ENCODE assay signal across 8 cellular contexts in the genomic region with DNA sequence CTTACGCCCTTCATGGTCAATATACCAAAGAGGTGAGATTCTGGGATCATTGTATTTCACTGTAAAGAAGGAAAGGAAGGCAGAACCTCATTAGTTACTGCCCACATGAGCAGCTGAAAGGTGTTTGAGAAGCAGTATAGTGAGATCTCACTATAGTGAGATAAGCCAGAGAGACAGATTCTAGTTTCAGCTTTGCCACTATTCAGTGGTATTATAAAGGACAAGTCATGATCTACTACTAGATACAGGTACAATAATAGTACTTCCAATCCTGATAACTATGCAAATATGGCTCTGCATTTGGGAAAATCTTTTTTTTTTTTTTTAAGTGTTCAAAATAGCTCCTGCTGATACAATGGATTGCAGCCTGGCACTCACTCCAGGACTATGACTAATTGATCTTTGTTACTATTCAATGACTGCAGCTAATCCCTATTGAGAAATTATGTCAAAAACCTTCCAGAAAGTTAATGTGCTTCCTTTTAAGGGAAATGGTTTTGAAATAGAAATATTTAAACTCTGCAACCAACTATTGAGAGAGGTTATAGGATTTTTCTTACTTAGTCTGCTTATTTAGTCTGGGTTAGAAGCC. TPM values are rescaled to one million over a fixed set of nuclear protein-coding genes. Genes with fewer than 3 reads are reported as not detected.
A peak's percentile ranks its signal among the peaks of the same experiment; 100 is the strongest.
DNase-seq lines count a peak whose midpoint lies in the region; ATAC-seq and TF ChIP-seq lines count a peak whose summit lies in the region.

No MANE protein-coding gene starts in this region.

- H3K9me3 Mint-ChIP-seq in activated T-cell treated with anti-CD3 and anti-CD28 coated beads, Interleukin-2, amount 50 U/mL, for 72 hours = no peaks in the 10 kb centered on the region

- peak overlapping the region; percentile 22 for H3K4me2 ChIP-seq in skeletal muscle satellite cell (ENCODE audit: low read length)

- no peak overlapping the region for H3K4me3 Mint-ChIP-seq in activated T-cell treated with anti-CD3 and anti-CD28 coated beads, Interleukin-2, amount 50 U/mL, for 72 hours

- H3K4me1 ChIP-seq in skeletal muscle satellite cell (ENCODE audit: control insufficient read depth, insufficient read depth, low read length) (peaks cover 21% of the 10 kb centered on the region), SJCRH30 (no peaks in the 10 kb centered on the region)

- H3K27ac ChIP-seq in coronary artery = peak overlapping the region; percentile 62 to 79
- H3K27ac ChIP-seq in SJCRH30 = no peak overlapping the region

- peaks cover 5% of the 10 kb centered on the region for H3K4me1 Mint-ChIP-seq in activated T-cell treated with anti-CD3 and anti-CD28 coated beads, Interleukin-2, amount 50 U/mL, for 72 hours (ENCODE audit: low read depth)

- peak overlapping the region; percentile 38 for H3K9ac ChIP-seq in skeletal muscle satellite cell (ENCODE audit: low read depth, low read length)

- no peak overlapping the region for H3K27ac Mint-ChIP-seq in activated T-cell treated with anti-CD3 and anti-CD28 coated beads, Interleukin-2, amount 50 U/mL, for 72 hours

- H3K9me3 ChIP-seq in skeletal muscle satellite cell (replicated peaks; ENCODE audit: low read length) (no peaks in the 10 kb centered on the region), SJCRH30 (replicated peaks) (no peaks in the 10 kb centered on the region)

- peaks cover 38% of the 10 kb centered on the region for H3K36me3 ChIP-seq in skeletal muscle satellite cell (ENCODE audit: insufficient read depth, low read length)
- no peaks in the 10 kb centered on the region for H3K36me3 ChIP-seq in SJCRH30

- no peak for TF ChIP-seq CTCF in coronary artery (IDR thresholded peaks at IDR 0.05)

- H3K36me3 Mint-ChIP-seq in activated T-cell treated with anti-CD3 and anti-CD28 coated beads, Interleukin-2, amount 50 U/mL, for 72 hours (ENCODE audit: insufficient read depth in 2 of 2) = peaks cover 0 to 3% of the 10 kb centered on the region in 2 donors

- H3K4me3 ChIP-seq in coronary artery = no peak overlapping the region
- no peak overlapping the region for H3K4me3 ChIP-seq in skeletal muscle satellite cell (ENCODE audit: low read length)
- H3K4me3 ChIP-seq in SJCRH30 = no peak overlapping the region

- no peak for DNase-seq in coronary artery (ENCODE audit: low spot score)
- DNase-seq in activated T-cell treated with anti-CD3 and anti-CD28 coated beads, Interleukin-2, amount 50 U/mL, for 72 hours = no peak
- no peak for DNase-seq in stimulated activated CD4-positive, alpha-beta T cell treated with anti-CD3 and anti-CD28 coated beads, Interleukin-15, amount 100 ng/mL, for 24 hours
- DNase-seq in SJCRH30 = no peak
- DNase-seq in epidermal melanocyte (ENCODE audit: insufficient read length, low spot score) = no peak

- ATAC-seq in GM19328 (IDR thresholded peaks at IDR 0.05; ENCODE audit: unreplicated experiment) = peak; percentile 43
- peak; percentile 41 for ATAC-seq in HG03108 (IDR thresholded peaks at IDR 0.05; ENCODE audit: unreplicated experiment)
- no peak for ATAC-seq in activated T-cell treated with anti-CD3 and anti-CD28 coated beads, Interleukin-2, amount 50 U/mL, for 72 hours (replicated peaks in 1 of 2)

- H3K27me3 Mint-ChIP-seq in activated T-cell treated with anti-CD3 and anti-CD28 coated beads, Interleukin-2, amount 50 U/mL, for 72 hours (ENCODE audit: low read depth) = no peaks in the 10 kb centered on the region

- no peaks in the 10 kb centered on the region for H3K27me3 ChIP-seq in skeletal muscle satellite cell (ENCODE audit: control insufficient read depth, insufficient read depth, low read length)
- no peaks in the 10 kb centered on the region for H3K27me3 ChIP-seq in SJCRH30

RNA-seq across cellular contexts. Expression of gene DLAT, which starts 8.3 kb away (rescaled TPM):
- 46.4 and 56.1 TPM in 2 replicates for total RNA-seq in skeletal muscle satellite cell (2012; rRNA removed)
- 10 to 100 TPM; 27.2 to 31.6 TPM for total RNA-seq in activated T-cell treated with anti-CD3 and anti-CD28 coated beads, Interleukin-2, amount 50 U/mL, for 72 hours
- 48.4 and 52.3 TPM in 2 replicates for total RNA-seq in SJCRH30 (2014; rRNA removed; shearing (Covaris generic))

RNA-seq across cellular contexts. Expression of gene PIH1D2, which starts 57.0 kb away (rescaled TPM):
- 2.0 and 2.2 TPM in 2 replicates for total RNA-seq in skeletal muscle satellite cell (2012; rRNA removed)
- under 1 TPM; 0.36 to 0.39 TPM for total RNA-seq in activated T-cell treated with anti-CD3 and anti-CD28 coated beads, Interleukin-2, amount 50 U/mL, for 72 hours
- total RNA-seq in SJCRH30 (2014; rRNA removed; shearing (Covaris generic)) = 0.99 and 1.4 TPM in 2 replicates

RNA-seq across cellular contexts. Expression of gene NKAPD1, which starts 57.2 kb away (rescaled TPM):
- 19.0 and 24.8 TPM in 2 replicates for total RNA-seq in skeletal muscle satellite cell (2012; rRNA removed)
- 10 to 100 TPM; 23.7 to 28.7 TPM for total RNA-seq in activated T-cell treated with anti-CD3 and anti-CD28 coated beads, Interleukin-2, amount 50 U/mL, for 72 hours
- 19.5 and 22.9 TPM in 2 replicates for total RNA-seq in SJCRH30 (2014; rRNA removed; shearing (Covaris generic))

Comparison
In these comparisons a context has a peak if more than half of its experiments do, and no peak if none do; other contexts are left out.
1. ATAC-seq: peak in GM19328 (single experiment) and HG03108 (single experiment); none in activated T-cell treated with anti-CD3 and anti-CD28 coated beads, Interleukin-2, amount 50 U/mL, for 72 hours (0 of 2).